Comparison of ENCODE assay signal across 10 cellular contexts in the genomic region with DNA sequence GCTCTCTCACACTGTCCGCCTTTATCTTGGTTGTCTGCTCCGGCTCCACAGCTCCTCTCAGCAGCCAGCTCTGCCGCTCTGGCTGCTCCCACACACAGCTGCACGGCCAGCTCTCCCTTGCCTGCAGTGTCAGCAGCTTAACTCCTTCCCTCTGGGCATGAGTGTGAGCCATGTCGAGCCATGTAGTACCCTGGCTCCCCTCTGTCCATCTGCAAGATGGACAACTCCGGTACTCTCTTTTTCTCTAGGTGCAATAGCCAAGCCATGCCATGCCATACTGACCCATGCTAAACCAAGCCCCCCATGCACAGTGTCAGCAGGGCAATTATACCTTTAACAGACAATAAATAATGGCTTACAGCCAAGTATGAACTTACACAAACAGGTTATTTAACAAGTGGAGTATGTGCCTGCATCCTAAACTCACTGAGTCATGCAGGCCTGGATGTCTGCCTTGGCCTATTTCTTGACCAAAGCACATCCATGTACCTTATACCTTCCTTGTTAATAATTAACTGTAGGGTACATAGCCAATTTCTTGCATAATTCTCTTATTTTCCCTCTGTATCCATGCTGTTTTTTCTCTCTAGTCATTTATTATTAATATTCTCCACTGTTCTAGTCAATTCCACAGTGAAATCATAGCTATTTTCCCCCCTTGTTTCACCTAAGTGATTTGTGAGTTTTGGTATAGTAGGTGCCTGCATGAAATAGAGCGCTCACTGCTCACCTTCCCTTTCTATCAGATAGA.
DNase-seq lines count a peak whose midpoint lies in the region; ATAC-seq, FAIRE-seq and TF ChIP-seq lines count a peak whose summit lies in the region.
"Had no signal": no experiment of that assay in that cellular context is flagged by ENCODE, and none has a peak within 500 bp of the region (broad histone marks: within the 10 kb centered on the region; RNA-seq: fewer than 3 reads in every experiment).

No MANE protein-coding gene starts in this region.

- H3K9me3 ChIP-seq in MG63 = no peaks in the 10 kb centered on the region
- no peaks in the 10 kb centered on the region for H3K9me3 ChIP-seq in lower lobe of right lung
- no peaks in the 10 kb centered on the region for H3K9me3 ChIP-seq in transverse colon

- no peak for TF ChIP-seq EP300 in transverse colon (IDR thresholded peaks at IDR 0.05; ENCODE audit: low read depth)

- H3K27me3 ChIP-seq in MG63 = no peaks in the 10 kb centered on the region
- no peaks in the 10 kb centered on the region for H3K27me3 ChIP-seq in lower lobe of right lung (ENCODE audit: low read depth)
- no peaks in the 10 kb centered on the region for H3K27me3 ChIP-seq in transverse colon

- in situ Hi-C loops in transverse colon (cut with MboI; ENCODE audit: low pct_ligation_motif_present in 1 of 4, low pct_unique_long_range_greater_than_20kb in 1 of 4, low sequenced_read_pairs in 3 of 4) = no loop called here

- no peak for TF ChIP-seq POLR2A in transverse colon (IDR thresholded peaks at IDR 0.05)

- 76 to 88% methylated on average over 1 to 7 of the region's 7 CpGs for WGBS in transverse colon (ENCODE audit: low coverage in 1 of 2), 2 donors

- H3K4me3 ChIP-seq in MG63 = no peak overlapping the region
- H3K4me3 ChIP-seq in coronary artery = peak overlapping the region; percentile 26
- H3K4me3 ChIP-seq in lower lobe of right lung = no peak overlapping the region
- no peak overlapping the region for H3K4me3 ChIP-seq in transverse colon

- no peak for FAIRE-seq in frontal cortex (lab: Jason Lieb, UNC)

- H3K4me1 ChIP-seq in lower lobe of right lung = no peaks in the 10 kb centered on the region
- peaks cover 0 to 7% (median 0%) of the 10 kb centered on the region in 4 donors for H3K4me1 ChIP-seq in transverse colon

- intact Hi-C loops in lower lobe of right lung (cut with DNase I) (no loop called here), transverse colon (cut with DNase I; ENCODE audit: low total_unique reads) (no loop called here)

- peak; percentile 34 for DNase-seq in MG63
- no peak for DNase-seq in coronary artery (ENCODE audit: low spot score)
- DNase-seq in lower lobe of right lung = no peak
- DNase-seq in transverse colon = peak; percentile 47
- DNase-seq in frontal cortex (ENCODE audit: low spot score in 2 of 2) = no peak
- no peak for DNase-seq in SKM-1 (lab: John Stamatoyannopoulos, UW; ENCODE audit: unreplicated experiment)
- DNase-seq in activated CD4-positive, alpha-beta T cell treated with anti-CD3 and anti-CD28 coated beads for 1 hour = no peak
- DNase-seq: activated CD8-positive, alpha-beta memory T cell treated with anti-CD3 and anti-CD28 coated beads for 24 hours had no signal

- H3K27ac ChIP-seq in coronary artery (peak overlapping the region in 1 of 2 donors; percentile 40), lower lobe of right lung (no peak overlapping the region), transverse colon (peak overlapping the region in 2 of 4 donors; percentile 18 to 30)

- ATAC-seq in lower lobe of right lung = peak; percentile 36 to 56
- no peak for ATAC-seq in GM18511 (IDR thresholded peaks at IDR 0.05; ENCODE audit: unreplicated experiment)
- ATAC-seq: esophagus mucosa had no signal

- TF ChIP-seq CTCF in coronary artery (IDR thresholded peaks at IDR 0.05) (no peak), lower lobe of right lung (IDR thresholded peaks at IDR 0.05) (no peak), transverse colon (IDR thresholded peaks at IDR 0.05) (no peak)

- H3K36me3 ChIP-seq in MG63 = no peaks in the 10 kb centered on the region; the same call in 1 of the 2 replicates
- no peaks in the 10 kb centered on the region for H3K36me3 ChIP-seq in lower lobe of right lung
- H3K36me3 ChIP-seq in transverse colon = no peaks in the 10 kb centered on the region

Comparison
In these comparisons a context has a peak if more than half of its experiments do, and no peak if none do; other contexts are left out.
1. DNase-seq: peak in MG63 (single experiment) and transverse colon (single experiment); none in coronary artery (single experiment), lower lobe of right lung (single experiment), frontal cortex (0 of 2), SKM-1 (single experiment) and activated CD4-positive, alpha-beta T cell treated with anti-CD3 and anti-CD28 coated beads for 1 hour (single experiment).